In genomic region chr6:31158863-31159855, GRCh38 we compare ENCODE assay signal across 9 cellular contexts. TPM values are rescaled to one million over a fixed set of nuclear protein-coding genes. Genes with fewer than 3 reads are reported as not detected.
DNase-seq lines count a peak whose midpoint lies in the region; ATAC-seq and TF ChIP-seq lines count a peak whose summit lies in the region.
"Had no signal": no experiment of that assay in that cellular context is flagged by ENCODE, and none has a peak within 500 bp of the region (broad histone marks: within the 10 kb centered on the region; RNA-seq: fewer than 3 reads in every experiment).

No MANE protein-coding gene starts in this region.

- H3K9me3 ChIP-seq in ascending aorta = no peaks in the 10 kb centered on the region
- no peaks in the 10 kb centered on the region for H3K9me3 ChIP-seq in left lung
- no peaks in the 10 kb centered on the region for H3K9me3 ChIP-seq in thyroid gland

- 5 to 7% methylated on average over 26 to 30 of the region's 35 CpGs for WGBS in thyroid gland, 2 donors

- H3K36me3 ChIP-seq in ascending aorta (peaks cover 0 to 5% of the 10 kb centered on the region in 2 donors), left lung (peaks cover 0 to 21% of the 10 kb centered on the region in 2 donors), thyroid gland (peaks cover 0 to 3% of the 10 kb centered on the region in 2 donors)

- DNase-seq in AG10803 (ENCODE audit: low read depth) = peak; percentile 15
- DNase-seq in GM13976 (ENCODE audit: low spot score) = peak; percentile 57
- DNase-seq in NCI-H69 (lab: John Stamatoyannopoulos, UW) = peak; percentile 63
- DNase-seq in ascending aorta (ENCODE audit: low spot score in 2 of 2) = no peak
- DNase-seq in left lung = peak in 1 of 2 donors; percentile 77
- DNase-seq in thyroid gland = no peak
- DNase-seq in DMS114 treated with DMSO at 0.1 percent for 48 hours (lab: John Stamatoyannopoulos, UW; ENCODE audit: unreplicated experiment) = no peak

- H3K27ac ChIP-seq in ascending aorta (peak overlapping the region in 1 of 2 donors; percentile 17), left lung (peak overlapping the region in 1 of 2 donors; percentile 73), thyroid gland (no peak overlapping the region)

- H3K4me3 ChIP-seq in AG10803 (ENCODE audit: low read length) (peak overlapping the region; percentile 89), ascending aorta (peak overlapping the region; percentile 70 to 86), left lung (peak overlapping the region; percentile 57 to 83), thyroid gland (replicated peaks in 1 of 3) (peak overlapping the region; percentile 27 to 40 (median 30))

- in situ Hi-C loops in GM13976 (cut with MboI; ENCODE audit: low sequenced_read_pairs, unreplicated experiment) = no loop called here

- intact Hi-C loops in ascending aorta (cut with DNase I) = loop anchor here (1.0 kb wide), 3 partner anchors 22 to 113 kb away; partner anchors contain the start of gene HLA-C
- intact Hi-C loops in left lung (cut with DNase I) = no loop called here
- intact Hi-C loops in thyroid gland (cut with DNase I) = no loop called here

- TF ChIP-seq CTCF in AG10803 (conservative IDR thresholded peaks at IDR 0.05; ENCODE audit: low read length) (peak; percentile 12; the same call in 1 of the 2 replicates), GM13976 (IDR thresholded peaks at IDR 0.05; ENCODE audit: borderline replicate concordance, control extremely low read depth, extremely low read depth, insufficient read depth, missing control alignments) (peak; percentile 15), ascending aorta (IDR thresholded peaks at IDR 0.05) (no peak), left lung (IDR thresholded peaks at IDR 0.05) (no peak), thyroid gland (IDR thresholded peaks at IDR 0.05) (no peak)

- no peak for TF ChIP-seq POLR2A in thyroid gland (IDR thresholded peaks at IDR 0.05)

- ATAC-seq in left lung (no peak), GM19463 (IDR thresholded peaks at IDR 0.05; ENCODE audit: unreplicated experiment) (no peak)

- H3K27me3 ChIP-seq in ascending aorta (no peaks in the 10 kb centered on the region), left lung (no peaks in the 10 kb centered on the region), thyroid gland (no peaks in the 10 kb centered on the region)

- peaks cover 0 to 17% of the 10 kb centered on the region in 2 donors for H3K4me1 ChIP-seq in ascending aorta
- peaks cover 7 to 28% of the 10 kb centered on the region in 2 donors for H3K4me1 ChIP-seq in left lung
- H3K4me1 ChIP-seq in thyroid gland = peaks cover 8 to 24% of the 10 kb centered on the region in 2 donors

RNA-seq across cellular contexts. Expression of gene TCF19, which starts 0.8 kb away (rescaled TPM):
- 10.3 TPM for total RNA-seq in ascending aorta
- total RNA-seq in left lung = 10 to 100 TPM; 16.7 to 18.0 TPM
- total RNA-seq in thyroid gland = 1 to 10 TPM; 1.2 to 4.9 (median 3.2) TPM

RNA-seq across cellular contexts. Expression of gene CCHCR1, which starts 1.6 kb away (rescaled TPM):
- 14.7 TPM for total RNA-seq in ascending aorta
- total RNA-seq in left lung = 10 to 100 TPM; 18.9 to 22.1 TPM
- total RNA-seq in thyroid gland = 10 to 100 TPM; 15.8 to 20.0 (median 17.0) TPM

RNA-seq across cellular contexts. Expression of gene POU5F1, which starts 11.3 kb away (rescaled TPM):
- total RNA-seq in ascending aorta (not detected), left lung (1 to 10 TPM; 1.9 TPM), thyroid gland (1 to 10 TPM in 1 of 4 donors, not detected in 3; 1.0 TPM)
- total RNA-seq: SK-MEL-5 had no signal

RNA-seq across cellular contexts. Expression of gene PSORS1C2, which starts 20.3 kb away (rescaled TPM):
- total RNA-seq in ascending aorta (5.2 TPM), left lung (not detected), thyroid gland (not detected)
- total RNA-seq: SK-MEL-5 had no signal

RNA-seq across cellular contexts. Expression of gene CDSN, which starts 38.9 kb away (rescaled TPM):
- not detected for total RNA-seq in ascending aorta
- under 1 TPM; 0.13 to 0.61 TPM for total RNA-seq in left lung
- under 1 TPM in 1 of 4 donors, not detected in 3; 0.34 TPM for total RNA-seq in thyroid gland
- total RNA-seq: SK-MEL-5 had no signal

Comparison
In these comparisons a context has a peak if more than half of its experiments do, and no peak if none do; other contexts are left out.
1. DNase-seq: peak in AG10803 (single experiment), GM13976 (single experiment) and NCI-H69 (single experiment); none in ascending aorta (0 of 2), thyroid gland (0 of 2) and DMS114 treated with DMSO at 0.1 percent for 48 hours (single experiment).
2. H3K4me3 ChIP-seq: peak in every context shown above with its lines; median percentile 89 in AG10803; 78 in ascending aorta; 70 in left lung; 30 in thyroid gland.
3. CTCF ChIP-seq: peak in AG10803 (single experiment) and GM13976 (single experiment); none in ascending aorta (0 of 3), left lung (0 of 2) and thyroid gland (0 of 6).